22 cellular contexts compared by ENCODE assay signal in the genomic region with DNA sequence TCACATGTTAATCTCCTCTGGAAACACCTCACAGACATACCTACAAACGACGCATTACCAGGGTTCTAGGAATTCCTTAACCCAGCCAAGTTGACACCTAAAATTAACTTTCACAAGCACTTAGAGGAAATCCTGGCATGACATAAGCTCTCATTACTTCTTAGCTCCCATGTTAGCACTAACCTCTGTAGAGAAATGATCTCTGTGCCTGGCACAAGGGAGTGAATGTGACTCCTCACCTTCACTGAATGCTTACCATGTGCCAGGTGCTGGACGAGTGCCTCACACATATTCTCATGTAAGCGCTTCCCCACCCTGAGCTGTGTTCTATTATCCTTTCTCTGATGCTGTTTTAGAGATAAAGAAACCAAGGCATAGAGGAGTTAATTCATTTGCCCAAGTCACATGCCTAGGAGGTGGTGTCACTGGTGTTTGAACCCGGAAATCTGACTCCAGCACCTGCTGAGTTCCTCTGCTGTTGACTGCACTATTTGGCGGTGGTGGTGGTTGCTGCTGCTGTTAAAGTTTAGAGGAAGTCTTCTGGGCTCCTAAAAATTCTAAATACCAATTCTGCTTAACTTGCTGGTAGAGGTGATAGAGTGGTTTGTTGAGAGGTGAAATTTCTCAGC.
DNase-seq lines count a peak whose midpoint lies in the region; ATAC-seq, FAIRE-seq and TF ChIP-seq lines count a peak whose summit lies in the region.
"Had no signal": no experiment of that assay in that cellular context is flagged by ENCODE, and none has a peak within 500 bp of the region (broad histone marks: within the 10 kb centered on the region; RNA-seq: fewer than 3 reads in every experiment).

No MANE protein-coding gene starts in this region.

- H3K9me3 ChIP-seq in left ventricle myocardium inferior (replicated peaks) (no peaks in the 10 kb centered on the region), neural progenitor cell (ENCODE audit: low read depth) (no peaks in the 10 kb centered on the region), skeletal muscle tissue (ENCODE audit: control insufficient read depth in 3 of 3, low read length in 3 of 3) (no peaks in the 10 kb centered on the region), HepG2 (ENCODE audit: low read length) (no peaks in the 10 kb centered on the region), WERI-Rb-1 (ENCODE audit: severe bottlenecking) (no peaks in the 10 kb centered on the region)
- H3K9me3 ChIP-seq: A549, Caco-2 had no signal

- POLR2A ChIA-PET in HepG2 (lab: Yijun Ruan, JAX): no interaction called here

- TF ChIP-seq EP300 in HepG2 (IDR thresholded peaks at IDR 0.05; ENCODE audit: low read depth in 2 of 2, low read length in 2 of 2) (no peak), HepG2 (CRISPR knock-in tag; IDR thresholded peaks at IDR 0.05; ENCODE audit: borderline replicate concordance) (no peak)

- H3K36me3 ChIP-seq in left ventricle myocardium inferior: no peaks in the 10 kb centered on the region
- no peaks in the 10 kb centered on the region for H3K36me3 ChIP-seq in neural progenitor cell
- no peaks in the 10 kb centered on the region for H3K36me3 ChIP-seq in skeletal muscle tissue (ENCODE audit: control insufficient read depth in 3 of 3, insufficient read depth in 3 of 3, low read length in 3 of 3)
- no peaks in the 10 kb centered on the region for H3K36me3 ChIP-seq in HepG2 (replicated peaks in 1 of 2; ENCODE audit: control insufficient read depth in 1 of 2, insufficient read depth in 2 of 2, low read length in 2 of 2)
- H3K36me3 ChIP-seq in WERI-Rb-1: no peaks in the 10 kb centered on the region

- H3K27me3 Mint-ChIP-seq in neural progenitor cell (ENCODE audit: insufficient read depth, low read depth) (peaks cover 2% of the 10 kb centered on the region), immature natural killer cell (ENCODE audit: low read depth in 3 of 3) (peaks cover 3 to 7% (median 6%) of the 10 kb centered on the region in 3 donors)

- H3K27ac Mint-ChIP-seq in neural progenitor cell (peak overlapping the region; percentile 11), immature natural killer cell (no peak overlapping the region)
- H3K27ac Mint-ChIP-seq: CD4-positive, alpha-beta T cell; HFFc6 had no signal

- no peaks in the 10 kb centered on the region for H3K36me3 Mint-ChIP-seq in neural progenitor cell
- no peaks in the 10 kb centered on the region for H3K36me3 Mint-ChIP-seq in immature natural killer cell

- H4K20me1 ChIP-seq in neural progenitor cell (ENCODE audit: low read depth) (no peaks in the 10 kb centered on the region), HepG2 (ENCODE audit: insufficient read depth, low read length) (no peaks in the 10 kb centered on the region)

- CTCF ChIA-PET in HepG2 (lab: Yijun Ruan, JAX; ENCODE audit: low intra/inter-chr PET ratio, low total read pairs): no interaction called here

- H3K4me3 Mint-ChIP-seq in neural progenitor cell (no peak overlapping the region), immature natural killer cell (no peak overlapping the region)
- H3K4me3 Mint-ChIP-seq: CD4-positive, alpha-beta T cell; HFFc6 had no signal

- TF ChIP-seq CTCF in left ventricle myocardium inferior (IDR thresholded peaks at IDR 0.05; ENCODE audit: borderline replicate concordance): no peak
- no peak for TF ChIP-seq CTCF in neural progenitor cell (IDR thresholded peaks at IDR 0.05)
- no peak for TF ChIP-seq CTCF in HepG2 (CRISPR knock-in tag; IDR thresholded peaks at IDR 0.05)
- TF ChIP-seq CTCF in WERI-Rb-1 (IDR thresholded peaks at IDR 0.05; ENCODE audit: low read depth, low read length): no peak

- H3K79me2 ChIP-seq in neural progenitor cell (ENCODE audit: low read depth): no peaks in the 10 kb centered on the region
- H3K79me2 ChIP-seq in HepG2 (ENCODE audit: insufficient read depth, low read length): no peaks in the 10 kb centered on the region

- H3K9me3 Mint-ChIP-seq in neural progenitor cell: peaks cover 3% of the 10 kb centered on the region
- peaks cover 0 to 2% (median 0%) of the 10 kb centered on the region in 6 donors for H3K9me3 Mint-ChIP-seq in immature natural killer cell
- H3K9me3 Mint-ChIP-seq: CD4-positive, alpha-beta T cell had no signal

- no peak for TF ChIP-seq RAD21 in HepG2 (CRISPR knock-in tag; IDR thresholded peaks at IDR 0.05)

- H3K27ac ChIP-seq in left ventricle myocardium inferior (replicated peaks) (no peak overlapping the region), neural progenitor cell (no peak overlapping the region), skeletal muscle tissue (ENCODE audit: low read depth, low read length) (peak overlapping the region; percentile 63), HepG2 (ENCODE audit: extremely low read length, insufficient read depth, low read length) (no peak overlapping the region), WERI-Rb-1 (no peak overlapping the region)
- H3K27ac ChIP-seq: 22Rv1, A549, C4-2B, GM23248 had no signal

- no peaks in the 10 kb centered on the region for H3F3A ChIP-seq in neural progenitor cell (ENCODE audit: low read depth)

- WGBS in HepG2 (ENCODE audit: low lambda C conversion rate): 23% methylated on average over 6 of the region's 6 CpGs

- H2AFZ ChIP-seq in neural progenitor cell (replicated peaks) (no peak overlapping the region), HepG2 (ENCODE audit: low read length) (no peak overlapping the region)
- H2AFZ ChIP-seq: GM23248 had no signal

- no peak for FAIRE-seq in HepG2 (lab: Jason Lieb, UNC)
- FAIRE-seq: A549, D721Med, G401.6, GM12891, HTR-8/SVneo had no signal

- H3K4me1 ChIP-seq in left ventricle myocardium inferior (peaks cover 12% of the 10 kb centered on the region), neural progenitor cell (no peaks in the 10 kb centered on the region), skeletal muscle tissue (ENCODE audit: control insufficient read depth in 3 of 3, insufficient read depth in 3 of 3, low read length in 3 of 3) (peaks cover 7 to 10% (median 10%) of the 10 kb centered on the region in 3 donors), HepG2 (ENCODE audit: insufficient read depth, low read length) (no peaks in the 10 kb centered on the region)
- H3K4me1 ChIP-seq: A549, Caco-2 had no signal

- H3K4me1 Mint-ChIP-seq in neural progenitor cell (peaks cover 7% of the 10 kb centered on the region), immature natural killer cell (no peaks in the 10 kb centered on the region)

- H3K4me3 ChIP-seq in left ventricle myocardium inferior (no peak overlapping the region), neural progenitor cell (no peak overlapping the region), skeletal muscle tissue (ENCODE audit: low read length in 3 of 3) (peak overlapping the region in 1 of 3 donors; percentile 17), HepG2 (replicated peaks in 1 of 3; ENCODE audit: insufficient read depth in 1 of 3, low read depth in 2 of 3, low read length in 3 of 3) (no peak overlapping the region), WERI-Rb-1 (ENCODE audit: low read depth, low read length) (no peak overlapping the region)
- H3K4me3 ChIP-seq in Jurkat, Clone E6-1 (ENCODE audit: low read length): no peak overlapping the region
- H3K4me3 ChIP-seq: A549, GM23248 had no signal

- intact Hi-C loops in Right ventricle myocardium inferior (cut with DNase I): no loop called here
- intact Hi-C loops in left ventricle myocardium inferior (cut with micrococcal nuclease): no loop called here
- intact Hi-C loops in HepG2 (cut with micrococcal nuclease; ENCODE audit: unreplicated experiment): no loop called here

- H3K4me2 ChIP-seq in neural progenitor cell (no peak overlapping the region), HepG2 (ENCODE audit: low read depth, low read length) (no peak overlapping the region)
- H3K4me2 ChIP-seq: A549 had no signal

- TF ChIP-seq POLR2A in HepG2 (IDR thresholded peaks at IDR 0.05; ENCODE audit: insufficient read depth in 1 of 2, low read depth in 2 of 2, low read length in 2 of 2): no peak

- BruUV-seq in HepG2 (replicated peaks; lab: Mats Ljungman, UMichigan): no TSS peak

- peak; percentile 37 for ATAC-seq in Right ventricle myocardium inferior
- no peak for ATAC-seq in HepG2
- ATAC-seq: A549, HCT116 had no signal

- DNase-seq in Right ventricle myocardium inferior (ENCODE audit: missing footprints) (no peak), left ventricle myocardium inferior (no peak), neural progenitor cell (ENCODE audit: low spot score) (no peak), immature natural killer cell (no peak), HepG2 (ENCODE audit: low spot score) (no peak), WERI-Rb-1 (no peak)
- peak; percentile 38 for DNase-seq in Jurkat, Clone E6-1 (ENCODE audit: low read depth, low spot score)
- DNase-seq: AML-193; Caco-2; CD4-positive, alpha-beta T cell; GM23248; H7; HFFc6 had no signal

- no peak overlapping the region for H3K9ac ChIP-seq in neural progenitor cell
- peak overlapping the region in 2 of 3 donors; percentile 14 to 46 for H3K9ac ChIP-seq in skeletal muscle tissue (ENCODE audit: low read depth in 1 of 3, low read length in 3 of 3)
- no peak overlapping the region for H3K9ac ChIP-seq in HepG2 (ENCODE audit: insufficient read depth, low read depth, low read length)
- H3K9ac ChIP-seq: GM23248 had no signal

- in situ Hi-C loops in HepG2 (cut with HindIII; ENCODE audit: extremely low pct_ligation_motif_present, low pct_unique_long_range_greater_than_20kb): no loop called here

- H3K27me3 ChIP-seq in left ventricle myocardium inferior (ENCODE audit: low read depth) (no peaks in the 10 kb centered on the region), neural progenitor cell (no peaks in the 10 kb centered on the region), skeletal muscle tissue (ENCODE audit: control insufficient read depth in 3 of 3, insufficient read depth in 3 of 3, low read length in 3 of 3) (no peaks in the 10 kb centered on the region), HepG2 (ENCODE audit: control insufficient read depth in 1 of 2, insufficient read depth in 2 of 2, low read length in 2 of 2) (peaks cover 0 to 5% of the 10 kb centered on the region in 2 experiments; a peak in 2 of 5 replicates), WERI-Rb-1 (ENCODE audit: insufficient read depth, low read depth, severe bottlenecking) (no peaks in the 10 kb centered on the region)

TF ChIP-seq in HepG2, 621 proteins besides CTCF, POLR2A, EP300 and RAD21 (continues in another document):
- no peak for TF ChIP-seq SNRNP70 (IDR thresholded peaks at IDR 0.05; ENCODE audit: low read depth, low read length)
- TF ChIP-seq, protein P1, sequence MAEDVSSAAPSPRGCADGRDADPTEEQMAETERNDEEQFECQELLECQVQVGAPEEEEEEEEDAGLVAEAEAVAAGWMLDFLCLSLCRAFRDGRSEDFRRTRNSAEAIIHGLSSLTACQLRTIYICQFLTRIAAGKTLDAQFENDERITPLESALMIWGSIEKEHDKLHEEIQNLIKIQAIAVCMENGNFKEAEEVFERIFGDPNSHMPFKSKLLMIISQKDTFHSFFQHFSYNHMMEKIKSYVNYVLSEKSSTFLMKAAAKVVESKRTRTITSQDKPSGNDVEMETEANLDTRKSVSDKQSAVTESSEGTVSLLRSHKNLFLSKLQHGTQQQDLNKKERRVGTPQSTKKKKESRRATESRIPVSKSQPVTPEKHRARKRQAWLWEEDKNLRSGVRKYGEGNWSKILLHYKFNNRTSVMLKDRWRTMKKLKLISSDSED (CRISPR knock-in tag; IDR thresholded peaks at IDR 0.05): no peak
- TF ChIP-seq ZNF24 (IDR thresholded peaks at IDR 0.05): no peak
- no peak for TF ChIP-seq RXRA (CRISPR knock-in tag; IDR thresholded peaks at IDR 0.05)
- no peak for TF ChIP-seq SMC3 (IDR thresholded peaks at IDR 0.05; ENCODE audit: low read length)
- TF ChIP-seq SRY (CRISPR knock-in tag; IDR thresholded peaks at IDR 0.05): no peak

Comparison
In these comparisons a context has a peak if more than half of its experiments do, and no peak if none do; other contexts are left out.
1. H3K9ac ChIP-seq: peak in skeletal muscle tissue (2 of 3); none in neural progenitor cell (single experiment) and HepG2 (single experiment).